9 cellular contexts compared by ENCODE assay signal in genomic region chr13:66400292-66400691, GRCh38.
"Had no signal": no experiment of that assay in that cellular context is flagged by ENCODE, and none has a peak within 500 bp of the region (broad histone marks: within the 10 kb centered on the region; RNA-seq: fewer than 3 reads in every experiment).

No MANE protein-coding gene starts in this region.

- H3K4me3 ChIP-seq: GM23248, GM23338, HAP-1 had no signal

- H3K9me3 ChIP-seq: HAP-1 had no signal

- DNase-seq: GM23248, GOT3, H7, H9, HCEC 1CT, HFFc6 had no signal

- H3K36me3 ChIP-seq: HAP-1 had no signal

- H2AFZ ChIP-seq: GM23248, GM23338 had no signal

- H3K4me2 ChIP-seq: GM23338 had no signal

- ATAC-seq: HCT116 had no signal

- H3K9ac ChIP-seq: GM23248 had no signal

- H3K4me1 ChIP-seq: HAP-1 had no signal

- H3K27ac ChIP-seq: GM23248 had no signal
